In the genomic region with DNA sequence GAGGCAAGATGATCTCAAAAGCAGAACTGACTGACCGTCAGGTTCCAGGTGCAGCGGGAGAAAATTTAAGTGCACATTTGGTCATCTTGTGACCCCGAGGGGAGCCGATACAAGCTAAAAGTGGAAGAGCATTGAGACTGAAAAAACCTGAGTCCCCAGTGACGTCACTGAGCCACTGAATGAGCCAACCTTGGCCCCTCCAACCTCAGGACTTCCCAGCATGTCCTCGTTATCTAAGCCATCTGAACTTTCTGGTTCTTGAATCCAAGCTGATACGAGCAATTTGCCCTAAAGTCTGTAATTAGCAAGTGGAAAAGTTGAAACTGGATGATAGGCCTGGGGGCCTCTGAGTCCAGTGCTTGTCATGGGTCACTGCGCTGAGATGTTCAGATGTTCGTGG, we compare ENCODE assay signal across 1 cellular context.
TF ChIP-seq lines count a peak whose summit lies in the region.

No MANE protein-coding gene starts in this region.

TF ChIP-seq in HepG2, 621 proteins besides CTCF, POLR2A, EP300 and RAD21:
- peak; percentile 81 for TF ChIP-seq ATF7 (IDR thresholded peaks at IDR 0.05)
- TF ChIP-seq ATF7 (CRISPR knock-in tag; IDR thresholded peaks at IDR 0.05) = no peak
- TF ChIP-seq, protein P1, sequence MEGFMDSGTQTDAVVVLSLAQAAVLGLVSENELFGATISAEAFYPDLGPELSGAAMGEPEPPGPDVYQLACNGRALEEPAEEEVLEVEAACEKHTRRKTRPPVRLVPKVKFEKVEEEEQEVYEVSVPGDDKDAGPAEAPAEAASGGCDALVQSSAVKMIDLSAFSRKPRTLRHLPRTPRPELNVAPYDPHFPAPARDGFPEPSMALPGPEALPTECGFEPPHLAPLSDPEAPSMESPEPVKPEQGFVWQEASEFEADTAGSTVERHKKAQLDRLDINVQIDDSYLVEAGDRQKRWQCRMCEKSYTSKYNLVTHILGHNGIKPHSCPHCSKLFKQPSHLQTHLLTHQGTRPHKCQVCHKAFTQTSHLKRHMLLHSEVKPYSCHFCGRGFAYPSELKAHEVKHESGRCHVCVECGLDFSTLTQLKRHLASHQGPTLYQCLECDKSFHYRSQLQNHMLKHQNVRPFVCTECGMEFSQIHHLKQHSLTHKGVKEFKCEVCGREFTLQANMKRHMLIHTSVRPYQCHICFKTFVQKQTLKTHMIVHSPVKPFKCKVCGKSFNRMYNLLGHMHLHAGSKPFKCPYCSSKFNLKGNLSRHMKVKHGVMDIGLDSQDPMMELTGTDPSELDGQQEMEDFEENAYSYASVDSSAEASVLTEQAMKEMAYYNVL (CRISPR knock-in tag; IDR thresholded peaks at IDR 0.05; ENCODE audit: borderline replicate concordance) = no peak
- no peak for TF ChIP-seq ZSCAN22 (CRISPR knock-in tag; IDR thresholded peaks at IDR 0.05)
- no peak for TF ChIP-seq ZNF614 (CRISPR knock-in tag; IDR thresholded peaks at IDR 0.05; ENCODE audit: borderline replicate concordance)
- TF ChIP-seq FOXO1 (CRISPR knock-in tag; IDR thresholded peaks at IDR 0.05) = no peak
- no peak for TF ChIP-seq ZNF83 (CRISPR knock-in tag; IDR thresholded peaks at IDR 0.05; ENCODE audit: borderline replicate concordance)
- TF ChIP-seq CREB1 (IDR thresholded peaks at IDR 0.05) = peak; percentile 95
- no peak for TF ChIP-seq CREB1 (CRISPR knock-in tag; IDR thresholded peaks at IDR 0.05)
- no peak for TF ChIP-seq ZNF451 (CRISPR knock-in tag; IDR thresholded peaks at IDR 0.05)
